28 cellular contexts compared by ENCODE assay signal in genomic region chr10:78017856-78018255, GRCh38.
"Had no signal": no experiment of that assay in that cellular context is flagged by ENCODE, and none has a peak within 500 bp of the region (broad histone marks: within the 10 kb centered on the region; RNA-seq: fewer than 3 reads in every experiment).

No MANE protein-coding gene starts in this region.

- H3K27ac Mint-ChIP-seq: stimulated activated effector memory CD8-positive, alpha-beta T cell treated with anti-CD3 and anti-CD28 coated beads, Interleukin-12 subunit alpha, Interleukin-12 subunit beta, amount 100 ng/mL, for 72 hours; stimulated activated memory B cell treated with anti-CD40 and anti-IgM and Interleukin-4, amounts not matched to agents 10 μg/mL and 1 μg/mL and 100 μg/mL, for 72 hours; stimulated activated naive B cell treated with anti-CD40 and anti-IgM and Interleukin-4, amounts not matched to agents 10 μg/mL and 1 μg/mL and 100 μg/mL, for 72 hours; stimulated activated naive CD8-positive, alpha-beta T cell treated with anti-CD3 and anti-CD28 coated beads, Interleukin-15, Interleukin-2, amounts not matched to agents 100 ng/mL and 50 ng/mL, for 24 hours; type B pancreatic cell had no signal

- DNase-seq: stimulated activated CD4-positive, alpha-beta T cell treated with anti-CD3 and anti-CD28 coated beads, Interleukin-2, amount 100 ng/mL, for 48 hours; stimulated activated CD4-positive, alpha-beta T cell treated with anti-CD3 and anti-CD28 coated beads, Interleukin-4, amount 100 ng/mL, for 1 hour; stimulated activated CD4-positive, alpha-beta T cell treated with anti-CD3 and anti-CD28 coated beads, Interleukin-4, amount 100 ng/mL, for 24 hours; stimulated activated CD4-positive, alpha-beta T cell treated with anti-CD3 and anti-CD28 coated beads, Interleukin-4, amount 100 ng/mL, for 4 hours; stimulated activated CD8-positive, alpha-beta memory T cell treated with anti-CD3 and anti-CD28 coated beads, Interleukin-4, amount 100 ng/mL, for 48 hours; stimulated activated naive B cell treated with anti-CD40 and anti-IgM and Interleukin-4, amounts not matched to agents 10 μg/mL and 1 μg/mL and 100 μg/mL, for 72 hours; stimulated activated naive CD4-positive, alpha-beta T cell; stimulated activated naive CD4-positive, alpha-beta T cell treated with Interleukin-2 at 50 U/mL for 16 hours; stimulated activated naive CD8-positive, alpha-beta T cell treated with anti-CD3 and anti-CD28 coated beads, Interleukin-15, amount 100 ng/mL, for 72 hours; stimulated activated naive CD8-positive, alpha-beta T cell treated with anti-CD3 and anti-CD28 coated beads, Interleukin-15, Interleukin-2, amounts not matched to agents 100 U/mL and 50 U/mL, for 24 hours; stomach; substantia nigra; testis; thyroid gland; tibial artery; transverse colon; trophoblast cell; upper lobe of left lung; upper lobe of right lung; uterus had no signal

- H3K4me3 Mint-ChIP-seq: stimulated activated effector memory CD8-positive, alpha-beta T cell treated with anti-CD3 and anti-CD28 coated beads, Interleukin-12 subunit alpha, Interleukin-12 subunit beta, amount 100 ng/mL, for 72 hours; stimulated activated memory B cell treated with anti-CD40 and anti-IgM and Interleukin-4, amounts not matched to agents 10 μg/mL and 1 μg/mL and 100 μg/mL, for 72 hours; stimulated activated naive B cell treated with anti-CD40 and anti-IgM and Interleukin-4, amounts not matched to agents 10 μg/mL and 1 μg/mL and 100 μg/mL, for 72 hours; stimulated activated naive CD8-positive, alpha-beta T cell treated with anti-CD3 and anti-CD28 coated beads, Interleukin-15, amount 100 ng/mL, for 72 hours; stimulated activated naive CD8-positive, alpha-beta T cell treated with anti-CD3 and anti-CD28 coated beads, Interleukin-15, Interleukin-2, amounts not matched to agents 100 ng/mL and 50 ng/mL, for 24 hours; type B pancreatic cell had no signal

- H3K4me3 ChIP-seq: stomach, suprapubic skin, testis, thoracic aorta, thyroid gland, tibial artery, tibial nerve, transverse colon, upper lobe of left lung, upper lobe of right lung, uterus, vagina had no signal

- H3K27ac ChIP-seq: stomach, suprapubic skin, testis, thoracic aorta, thyroid gland, tibial artery, tibial nerve, transverse colon, upper lobe of left lung, upper lobe of right lung, uterus, vagina had no signal

- H3K4me1 ChIP-seq: stomach, suprapubic skin, testis, thyroid gland, tibial artery, tibial nerve, transverse colon, upper lobe of left lung, upper lobe of right lung, uterus, vagina had no signal

- H3K27me3 ChIP-seq: stomach, suprapubic skin, testis, thyroid gland, tibial artery, tibial nerve, transverse colon, upper lobe of left lung, upper lobe of right lung, uterus, vagina had no signal

- H3K4me1 Mint-ChIP-seq: stimulated activated memory B cell treated with anti-CD40 and anti-IgM and Interleukin-4, amounts not matched to agents 10 μg/mL and 1 μg/mL and 100 μg/mL, for 72 hours; stimulated activated naive B cell treated with anti-CD40 and anti-IgM and Interleukin-4, amounts not matched to agents 10 μg/mL and 1 μg/mL and 100 μg/mL, for 72 hours; stimulated activated naive CD8-positive, alpha-beta T cell treated with anti-CD3 and anti-CD28 coated beads, Interleukin-15, amount 100 ng/mL, for 72 hours had no signal

- H3K27me3 Mint-ChIP-seq: stimulated activated memory B cell treated with anti-CD40 and anti-IgM and Interleukin-4, amounts not matched to agents 10 μg/mL and 1 μg/mL and 100 μg/mL, for 72 hours; stimulated activated naive B cell treated with anti-CD40 and anti-IgM and Interleukin-4, amounts not matched to agents 10 μg/mL and 1 μg/mL and 100 μg/mL, for 72 hours; stimulated activated naive CD8-positive, alpha-beta T cell treated with anti-CD3 and anti-CD28 coated beads, Interleukin-15, amount 100 ng/mL, for 72 hours; stimulated activated naive CD8-positive, alpha-beta T cell treated with anti-CD3 and anti-CD28 coated beads, Interleukin-15, Interleukin-2, amounts not matched to agents 100 ng/mL and 50 ng/mL, for 24 hours; type B pancreatic cell had no signal

- H3K9me3 Mint-ChIP-seq: stimulated activated effector memory CD8-positive, alpha-beta T cell treated with anti-CD3 and anti-CD28 coated beads, Interleukin-12 subunit alpha, Interleukin-12 subunit beta, amount 100 ng/mL, for 72 hours; stimulated activated memory B cell treated with anti-CD40 and anti-IgM and Interleukin-4, amounts not matched to agents 10 μg/mL and 1 μg/mL and 100 μg/mL, for 72 hours; stimulated activated naive B cell treated with anti-CD40 and anti-IgM and Interleukin-4, amounts not matched to agents 10 μg/mL and 1 μg/mL and 100 μg/mL, for 72 hours; stimulated activated naive CD8-positive, alpha-beta T cell treated with anti-CD3 and anti-CD28 coated beads, Interleukin-15, amount 100 ng/mL, for 72 hours; stimulated activated naive CD8-positive, alpha-beta T cell treated with anti-CD3 and anti-CD28 coated beads, Interleukin-15, Interleukin-2, amounts not matched to agents 100 ng/mL and 50 ng/mL, for 24 hours; type B pancreatic cell had no signal

- H3K9me3 ChIP-seq: stomach, suprapubic skin, testis, thoracic aorta, thyroid gland, tibial artery, tibial nerve, transverse colon, upper lobe of left lung, upper lobe of right lung, uterus, vagina had no signal

- ATAC-seq: stimulated activated effector memory CD8-positive, alpha-beta T cell treated with anti-CD3 and anti-CD28 coated beads, Interleukin-12 subunit alpha, Interleukin-12 subunit beta, amount 100 ng/mL, for 72 hours; stimulated activated memory B cell treated with anti-CD40 and anti-IgM and Interleukin-4, amounts not matched to agents 10 μg/mL and 1 μg/mL and 100 μg/mL, for 72 hours; stimulated activated naive B cell treated with anti-CD40 and anti-IgM and Interleukin-4, amounts not matched to agents 10 μg/mL and 1 μg/mL and 100 μg/mL, for 72 hours; stimulated activated naive CD8-positive, alpha-beta T cell treated with anti-CD3 and anti-CD28 coated beads, Interleukin-15, amount 100 ng/mL, for 72 hours; stimulated activated naive CD8-positive, alpha-beta T cell treated with anti-CD3 and anti-CD28 coated beads, Interleukin-15, Interleukin-2, amounts not matched to agents 100 U/mL and 50 U/mL, for 24 hours; upper lobe of right lung had no signal

- H3K36me3 ChIP-seq: uterus had no signal
